Comparison of ENCODE assay signal across 1 cellular context in the genomic region with DNA sequence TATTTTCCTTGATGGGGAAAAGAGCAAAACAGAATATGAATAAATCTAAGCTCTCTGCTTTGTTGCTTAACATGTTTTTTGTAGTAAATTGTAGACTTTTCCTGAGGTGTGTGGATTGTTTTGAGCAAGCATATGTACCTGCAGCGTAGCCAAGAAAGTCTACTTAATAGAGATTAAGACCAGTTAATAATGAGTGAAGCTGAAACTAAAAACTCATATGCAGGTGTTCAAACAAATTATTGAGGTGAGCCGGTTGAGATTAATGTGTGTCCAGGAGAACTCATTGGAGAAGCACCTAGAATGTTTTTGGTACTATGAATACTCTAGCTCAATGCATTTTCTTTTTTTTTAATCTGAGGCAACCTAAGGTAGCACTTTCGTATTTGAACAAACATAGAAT.
TF ChIP-seq lines count a peak whose summit lies in the region.

No MANE protein-coding gene starts in this region.

TF ChIP-seq in GM12878, 131 proteins besides CTCF, POLR2A, EP300 and RAD21:
- no peak for TF ChIP-seq CREM (IDR thresholded peaks at IDR 0.05; ENCODE audit: low read depth)
- TF ChIP-seq POU2F2 (IDR thresholded peaks at IDR 0.05; ENCODE audit: borderline replicate concordance, low read depth, low read length): no peak
- no peak for TF ChIP-seq STAT3 (IDR thresholded peaks at IDR 0.05; ENCODE audit: low read depth, low read length)
- no peak for TF ChIP-seq NFIC (IDR thresholded peaks at IDR 0.05; ENCODE audit: low read depth, low read length)
- no peak for TF ChIP-seq GATAD2B (conservative IDR thresholded peaks at IDR 0.05; ENCODE audit: low read depth)
- TF ChIP-seq SIX5 (IDR thresholded peaks at IDR 0.05; ENCODE audit: low read depth, low read length, severe bottlenecking): no peak
- TF ChIP-seq SRF (IDR thresholded peaks at IDR 0.05; ENCODE audit: low read depth in 2 of 2, low read length in 2 of 2): no peak
- TF ChIP-seq, protein P1, sequence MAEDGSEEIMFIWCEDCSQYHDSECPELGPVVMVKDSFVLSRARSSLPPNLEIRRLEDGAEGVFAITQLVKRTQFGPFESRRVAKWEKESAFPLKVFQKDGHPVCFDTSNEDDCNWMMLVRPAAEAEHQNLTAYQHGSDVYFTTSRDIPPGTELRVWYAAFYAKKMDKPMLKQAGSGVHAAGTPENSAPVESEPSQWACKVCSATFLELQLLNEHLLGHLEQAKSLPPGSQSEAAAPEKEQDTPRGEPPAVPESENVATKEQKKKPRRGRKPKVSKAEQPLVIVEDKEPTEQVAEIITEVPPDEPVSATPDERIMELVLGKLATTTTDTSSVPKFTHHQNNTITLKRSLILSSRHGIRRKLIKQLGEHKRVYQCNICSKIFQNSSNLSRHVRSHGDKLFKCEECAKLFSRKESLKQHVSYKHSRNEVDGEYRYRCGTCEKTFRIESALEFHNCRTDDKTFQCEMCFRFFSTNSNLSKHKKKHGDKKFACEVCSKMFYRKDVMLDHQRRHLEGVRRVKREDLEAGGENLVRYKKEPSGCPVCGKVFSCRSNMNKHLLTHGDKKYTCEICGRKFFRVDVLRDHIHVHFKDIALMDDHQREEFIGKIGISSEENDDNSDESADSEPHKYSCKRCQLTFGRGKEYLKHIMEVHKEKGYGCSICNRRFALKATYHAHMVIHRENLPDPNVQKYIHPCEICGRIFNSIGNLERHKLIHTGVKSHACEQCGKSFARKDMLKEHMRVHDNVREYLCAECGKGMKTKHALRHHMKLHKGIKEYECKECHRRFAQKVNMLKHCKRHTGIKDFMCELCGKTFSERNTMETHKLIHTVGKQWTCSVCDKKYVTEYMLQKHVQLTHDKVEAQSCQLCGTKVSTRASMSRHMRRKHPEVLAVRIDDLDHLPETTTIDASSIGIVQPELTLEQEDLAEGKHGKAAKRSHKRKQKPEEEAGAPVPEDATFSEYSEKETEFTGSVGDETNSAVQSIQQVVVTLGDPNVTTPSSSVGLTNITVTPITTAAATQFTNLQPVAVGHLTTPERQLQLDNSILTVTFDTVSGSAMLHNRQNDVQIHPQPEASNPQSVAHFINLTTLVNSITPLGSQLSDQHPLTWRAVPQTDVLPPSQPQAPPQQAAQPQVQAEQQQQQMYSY (CRISPR knock-in tag; IDR thresholded peaks at IDR 0.05): no peak
- TF ChIP-seq ZNF217 (IDR thresholded peaks at IDR 0.05): no peak
- TF ChIP-seq, protein P2, sequence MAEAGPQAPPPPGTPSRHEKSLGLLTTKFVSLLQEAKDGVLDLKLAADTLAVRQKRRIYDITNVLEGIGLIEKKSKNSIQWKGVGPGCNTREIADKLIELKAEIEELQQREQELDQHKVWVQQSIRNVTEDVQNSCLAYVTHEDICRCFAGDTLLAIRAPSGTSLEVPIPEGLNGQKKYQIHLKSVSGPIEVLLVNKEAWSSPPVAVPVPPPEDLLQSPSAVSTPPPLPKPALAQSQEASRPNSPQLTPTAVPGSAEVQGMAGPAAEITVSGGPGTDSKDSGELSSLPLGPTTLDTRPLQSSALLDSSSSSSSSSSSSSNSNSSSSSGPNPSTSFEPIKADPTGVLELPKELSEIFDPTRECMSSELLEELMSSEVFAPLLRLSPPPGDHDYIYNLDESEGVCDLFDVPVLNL (IDR thresholded peaks at IDR 0.05; ENCODE audit: low read depth, low read length): no peak
- no peak for TF ChIP-seq SUZ12 (IDR thresholded peaks at IDR 0.05; ENCODE audit: unreplicated experiment)
- no peak for TF ChIP-seq IKZF1 (conservative IDR thresholded peaks at IDR 0.05)
- TF ChIP-seq, protein P3, sequence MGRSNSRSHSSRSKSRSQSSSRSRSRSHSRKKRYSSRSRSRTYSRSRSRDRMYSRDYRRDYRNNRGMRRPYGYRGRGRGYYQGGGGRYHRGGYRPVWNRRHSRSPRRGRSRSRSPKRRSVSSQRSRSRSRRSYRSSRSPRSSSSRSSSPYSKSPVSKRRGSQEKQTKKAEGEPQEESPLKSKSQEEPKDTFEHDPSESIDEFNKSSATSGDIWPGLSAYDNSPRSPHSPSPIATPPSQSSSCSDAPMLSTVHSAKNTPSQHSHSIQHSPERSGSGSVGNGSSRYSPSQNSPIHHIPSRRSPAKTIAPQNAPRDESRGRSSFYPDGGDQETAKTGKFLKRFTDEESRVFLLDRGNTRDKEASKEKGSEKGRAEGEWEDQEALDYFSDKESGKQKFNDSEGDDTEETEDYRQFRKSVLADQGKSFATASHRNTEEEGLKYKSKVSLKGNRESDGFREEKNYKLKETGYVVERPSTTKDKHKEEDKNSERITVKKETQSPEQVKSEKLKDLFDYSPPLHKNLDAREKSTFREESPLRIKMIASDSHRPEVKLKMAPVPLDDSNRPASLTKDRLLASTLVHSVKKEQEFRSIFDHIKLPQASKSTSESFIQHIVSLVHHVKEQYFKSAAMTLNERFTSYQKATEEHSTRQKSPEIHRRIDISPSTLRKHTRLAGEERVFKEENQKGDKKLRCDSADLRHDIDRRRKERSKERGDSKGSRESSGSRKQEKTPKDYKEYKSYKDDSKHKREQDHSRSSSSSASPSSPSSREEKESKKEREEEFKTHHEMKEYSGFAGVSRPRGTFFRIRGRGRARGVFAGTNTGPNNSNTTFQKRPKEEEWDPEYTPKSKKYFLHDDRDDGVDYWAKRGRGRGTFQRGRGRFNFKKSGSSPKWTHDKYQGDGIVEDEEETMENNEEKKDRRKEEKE (IDR thresholded peaks at IDR 0.05): no peak
- TF ChIP-seq, protein P4, sequence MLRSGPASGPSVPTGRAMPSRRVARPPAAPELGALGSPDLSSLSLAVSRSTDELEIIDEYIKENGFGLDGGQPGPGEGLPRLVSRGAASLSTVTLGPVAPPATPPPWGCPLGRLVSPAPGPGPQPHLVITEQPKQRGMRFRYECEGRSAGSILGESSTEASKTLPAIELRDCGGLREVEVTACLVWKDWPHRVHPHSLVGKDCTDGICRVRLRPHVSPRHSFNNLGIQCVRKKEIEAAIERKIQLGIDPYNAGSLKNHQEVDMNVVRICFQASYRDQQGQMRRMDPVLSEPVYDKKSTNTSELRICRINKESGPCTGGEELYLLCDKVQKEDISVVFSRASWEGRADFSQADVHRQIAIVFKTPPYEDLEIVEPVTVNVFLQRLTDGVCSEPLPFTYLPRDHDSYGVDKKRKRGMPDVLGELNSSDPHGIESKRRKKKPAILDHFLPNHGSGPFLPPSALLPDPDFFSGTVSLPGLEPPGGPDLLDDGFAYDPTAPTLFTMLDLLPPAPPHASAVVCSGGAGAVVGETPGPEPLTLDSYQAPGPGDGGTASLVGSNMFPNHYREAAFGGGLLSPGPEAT (IDR thresholded peaks at IDR 0.05; ENCODE audit: low read depth): no peak
- no peak for TF ChIP-seq SMARCA5 (IDR thresholded peaks at IDR 0.05)
- TF ChIP-seq ZNF207 (IDR thresholded peaks at IDR 0.05; ENCODE audit: borderline replicate concordance): no peak
- TF ChIP-seq, protein P5, sequence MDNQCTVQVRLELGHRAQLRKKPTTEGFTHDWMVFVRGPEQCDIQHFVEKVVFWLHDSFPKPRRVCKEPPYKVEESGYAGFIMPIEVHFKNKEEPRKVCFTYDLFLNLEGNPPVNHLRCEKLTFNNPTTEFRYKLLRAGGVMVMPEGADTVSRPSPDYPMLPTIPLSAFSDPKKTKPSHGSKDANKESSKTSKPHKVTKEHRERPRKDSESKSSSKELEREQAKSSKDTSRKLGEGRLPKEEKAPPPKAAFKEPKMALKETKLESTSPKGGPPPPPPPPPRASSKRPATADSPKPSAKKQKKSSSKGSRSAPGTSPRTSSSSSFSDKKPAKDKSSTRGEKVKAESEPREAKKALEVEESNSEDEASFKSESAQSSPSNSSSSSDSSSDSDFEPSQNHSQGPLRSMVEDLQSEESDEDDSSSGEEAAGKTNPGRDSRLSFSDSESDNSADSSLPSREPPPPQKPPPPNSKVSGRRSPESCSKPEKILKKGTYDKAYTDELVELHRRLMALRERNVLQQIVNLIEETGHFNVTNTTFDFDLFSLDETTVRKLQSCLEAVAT (IDR thresholded peaks at IDR 0.05): no peak
- TF ChIP-seq SREBF2 (IDR thresholded peaks at IDR 0.05; ENCODE audit: low read length): no peak
TF ChIP-seq in GM12878: peak in this region for 0.
